17 cellular contexts compared by ENCODE assay signal in the genomic region with DNA sequence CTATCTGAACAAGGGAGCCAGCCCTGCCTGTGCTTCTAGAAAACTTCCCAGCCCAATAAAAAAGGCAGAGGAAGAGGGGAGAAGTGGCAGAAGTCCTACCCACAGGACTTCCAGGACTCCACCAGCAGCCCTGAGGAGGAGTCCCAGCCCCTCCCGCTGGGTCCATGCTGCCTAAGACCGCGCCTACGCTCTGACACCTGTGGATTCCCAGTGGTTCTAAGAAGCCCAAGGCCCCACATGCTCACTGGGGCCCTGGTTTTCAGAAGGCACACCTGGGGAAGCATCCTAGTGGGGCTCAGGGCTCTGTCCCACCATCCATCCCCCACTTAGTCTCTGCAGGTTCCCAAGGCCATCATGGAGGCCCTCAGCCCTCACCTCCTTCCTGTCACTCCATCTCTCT. TPM values are rescaled to one million over a fixed set of nuclear protein-coding genes. Genes with fewer than 3 reads are reported as not detected.
A peak's percentile ranks its signal among the peaks of the same experiment; 100 is the strongest.
DNase-seq lines count a peak whose midpoint lies in the region; ATAC-seq and TF ChIP-seq lines count a peak whose summit lies in the region.
"Had no signal": no experiment of that assay in that cellular context is flagged by ENCODE, and none has a peak within 500 bp of the region (broad histone marks: within the 10 kb centered on the region; RNA-seq: fewer than 3 reads in every experiment).

No MANE protein-coding gene starts in this region.

- H3K4me3 ChIP-seq in HEK293 (ENCODE audit: low read depth, low read length): no peak overlapping the region
- H3K4me3 ChIP-seq in liver (ENCODE audit: low read depth in 1 of 3, low read length in 3 of 3): no peak overlapping the region
- no peak overlapping the region for H3K4me3 ChIP-seq in suprapubic skin
- H3K4me3 ChIP-seq: HAP-1 had no signal

- peaks cover 18% of the 10 kb centered on the region for H3K36me3 Mint-ChIP-seq in activated naive CD8-positive, alpha-beta T cell treated with anti-CD3 and anti-CD28 coated beads for 36 hours

- no peaks in the 10 kb centered on the region for H3K36me3 ChIP-seq in HEK293 (ENCODE audit: control insufficient read depth in 2 of 2, insufficient read depth in 1 of 2, low read length in 2 of 2)
- no peaks in the 10 kb centered on the region for H3K36me3 ChIP-seq in liver (ENCODE audit: control insufficient read depth in 4 of 4, insufficient read depth in 3 of 4, low read depth in 1 of 4, low read length in 3 of 4)
- no peaks in the 10 kb centered on the region for H3K36me3 ChIP-seq in suprapubic skin
- H3K36me3 ChIP-seq: HAP-1 had no signal

- H3K4me3 Mint-ChIP-seq in activated naive CD8-positive, alpha-beta T cell treated with anti-CD3 and anti-CD28 coated beads for 36 hours: peak overlapping the region; percentile 12
- H3K4me3 Mint-ChIP-seq: brain had no signal

- no peaks in the 10 kb centered on the region for H3K27me3 Mint-ChIP-seq in activated naive CD8-positive, alpha-beta T cell treated with anti-CD3 and anti-CD28 coated beads for 36 hours
- H3K27me3 Mint-ChIP-seq: brain had no signal

- TF ChIP-seq EP300 in suprapubic skin (IDR thresholded peaks at IDR 0.05): no peak

- TF ChIP-seq POLR2A in suprapubic skin (IDR thresholded peaks at IDR 0.05): no peak

- H3K27ac ChIP-seq in HEK293 (ENCODE audit: extremely low read depth, low read depth, low read length) (no peak overlapping the region), liver (ENCODE audit: low read depth in 1 of 2, low read length in 2 of 2) (peak overlapping the region; percentile 38 to 39), suprapubic skin (peak overlapping the region; percentile 32)

- H3K27me3 ChIP-seq in liver (ENCODE audit: control insufficient read depth in 4 of 4, insufficient read depth in 4 of 4, low read length in 3 of 4) (no peaks in the 10 kb centered on the region), suprapubic skin (no peaks in the 10 kb centered on the region)

- 93% methylated on average over 4 of the region's 4 CpGs for WGBS in liver
- 95% methylated on average over 4 of the region's 4 CpGs for WGBS in suprapubic skin

- ATAC-seq in HG03442 (IDR thresholded peaks at IDR 0.05; ENCODE audit: unreplicated experiment): no peak
- ATAC-seq: PC-3 had no signal

- no peak for TF ChIP-seq RAD21 in liver (IDR thresholded peaks at IDR 0.05)

- peaks cover 11% of the 10 kb centered on the region for H3K4me1 ChIP-seq in HEK293 (ENCODE audit: control insufficient read depth, insufficient read depth, low read length)
- peaks cover 22 to 63% (median 36%) of the 10 kb centered on the region in 4 donors for H3K4me1 ChIP-seq in liver (ENCODE audit: control insufficient read depth in 4 of 4, insufficient read depth in 4 of 4, low read length in 3 of 4)
- H3K4me1 ChIP-seq in suprapubic skin: peaks cover 97% of the 10 kb centered on the region

- CTCF ChIA-PET in HEK293 (lab: Yijun Ruan, JAX): no interaction called here

- no peaks in the 10 kb centered on the region for H3K9me3 Mint-ChIP-seq in activated naive CD8-positive, alpha-beta T cell treated with anti-CD3 and anti-CD28 coated beads for 36 hours
- H3K9me3 Mint-ChIP-seq: activated T-helper 2 cell treated with anti-CD3 and anti-CD28 coated beads, Interferon-gamma antibody, Interleukin-2, Interleukin-4, amounts not matched to agents 10 μg/mL and 5 μg/mL and 100 μg/mL, durations not matched to agents 14 hours and 24 hours and 36 hours; brain had no signal

- TF ChIP-seq CTCF in HEK293 (tag by site-specific recombination; IDR thresholded peaks at IDR 0.05): no peak
- TF ChIP-seq CTCF in liver (IDR thresholded peaks at IDR 0.05; ENCODE audit: low read depth, low read length, missing input control): no peak
- TF ChIP-seq CTCF in suprapubic skin (IDR thresholded peaks at IDR 0.05): no peak

- peaks cover 89% of the 10 kb centered on the region for H3K4me1 Mint-ChIP-seq in activated naive CD8-positive, alpha-beta T cell treated with anti-CD3 and anti-CD28 coated beads for 36 hours

- H3K9ac ChIP-seq in liver (ENCODE audit: low read depth in 1 of 2, low read length in 2 of 2): no peak overlapping the region

- POLR2A ChIA-PET in HEK293 (lab: Yijun Ruan, JAX): no interaction called here

- peak overlapping the region; percentile 87 for H3K27ac Mint-ChIP-seq in activated naive CD8-positive, alpha-beta T cell treated with anti-CD3 and anti-CD28 coated beads for 36 hours
- H3K27ac Mint-ChIP-seq: activated T-helper 2 cell treated with anti-CD3 and anti-CD28 coated beads, Interferon-gamma antibody, Interleukin-2, Interleukin-4, amounts not matched to agents 10 μg/mL and 5 μg/mL and 100 μg/mL, durations not matched to agents 14 hours and 24 hours and 36 hours had no signal

- no peak for DNase-seq in activated naive CD8-positive, alpha-beta T cell treated with anti-CD3 and anti-CD28 coated beads for 36 hours
- no peak for DNase-seq in suprapubic skin (ENCODE audit: low spot score in 2 of 2)
- DNase-seq in activated CD8-positive, alpha-beta memory T cell treated with anti-CD3 and anti-CD28 coated beads for 24 hours: no peak
- DNase-seq in NOMO-1 (lab: John Stamatoyannopoulos, UW; ENCODE audit: unreplicated experiment in 2 of 2): no peak
- DNase-seq: COR-L47; hippocampal formation; NCI-H226; PC-3; stimulated activated CD4-positive, alpha-beta T cell treated with anti-CD3 and anti-CD28 coated beads, Interleukin-4, amount 100 ng/mL, for 1 hour; stimulated activated naive CD4-positive, alpha-beta T cell; T-helper 2 cell had no signal

- no peaks in the 10 kb centered on the region for H3K9me3 ChIP-seq in HEK293 (ENCODE audit: control insufficient read depth, insufficient read depth, low read depth, low read length)
- no peaks in the 10 kb centered on the region for H3K9me3 ChIP-seq in liver (ENCODE audit: control insufficient read depth in 4 of 4, low read length in 3 of 4)
- no peaks in the 10 kb centered on the region for H3K9me3 ChIP-seq in suprapubic skin
- H3K9me3 ChIP-seq: HAP-1 had no signal

TF ChIP-seq in HEK293, 187 proteins besides CTCF, POLR2A, EP300 and RAD21:
- TF ChIP-seq SCRT2 (tag by site-specific recombination; IDR thresholded peaks at IDR 0.05) (peak; percentile 66), TRIM28 (IDR thresholded peaks at IDR 0.05; ENCODE audit: borderline replicate concordance, low read length) (no peak), SCRT1 (tag by site-specific recombination; IDR thresholded peaks at IDR 0.05; ENCODE audit: borderline replicate concordance) (peak; percentile 66), ZIC2 (tag by site-specific recombination; IDR thresholded peaks at IDR 0.05) (0 out of 2 replicates have a peak, but pooled peaks have one; percentile 8)

TF ChIP-seq in liver, 16 proteins besides CTCF, POLR2A, EP300 and RAD21 (continues in another document):
- TF ChIP-seq EGR1 (IDR thresholded peaks at IDR 0.05; ENCODE audit: low read depth in 2 of 2) (no peak), RXRA (IDR thresholded peaks at IDR 0.05) (no peak), NR2F2 (IDR thresholded peaks at IDR 0.05) (no peak), FOXA1 (IDR thresholded peaks at IDR 0.05) (no peak), JUND (IDR thresholded peaks at IDR 0.05) (no peak), GABPA (IDR thresholded peaks at IDR 0.05 in 1 of 2, conservative IDR thresholded peaks at IDR 0.05 in 1 of 2) (no peak), YY1 (IDR thresholded peaks at IDR 0.05) (no peak)
- TF ChIP-seq, protein P1, sequence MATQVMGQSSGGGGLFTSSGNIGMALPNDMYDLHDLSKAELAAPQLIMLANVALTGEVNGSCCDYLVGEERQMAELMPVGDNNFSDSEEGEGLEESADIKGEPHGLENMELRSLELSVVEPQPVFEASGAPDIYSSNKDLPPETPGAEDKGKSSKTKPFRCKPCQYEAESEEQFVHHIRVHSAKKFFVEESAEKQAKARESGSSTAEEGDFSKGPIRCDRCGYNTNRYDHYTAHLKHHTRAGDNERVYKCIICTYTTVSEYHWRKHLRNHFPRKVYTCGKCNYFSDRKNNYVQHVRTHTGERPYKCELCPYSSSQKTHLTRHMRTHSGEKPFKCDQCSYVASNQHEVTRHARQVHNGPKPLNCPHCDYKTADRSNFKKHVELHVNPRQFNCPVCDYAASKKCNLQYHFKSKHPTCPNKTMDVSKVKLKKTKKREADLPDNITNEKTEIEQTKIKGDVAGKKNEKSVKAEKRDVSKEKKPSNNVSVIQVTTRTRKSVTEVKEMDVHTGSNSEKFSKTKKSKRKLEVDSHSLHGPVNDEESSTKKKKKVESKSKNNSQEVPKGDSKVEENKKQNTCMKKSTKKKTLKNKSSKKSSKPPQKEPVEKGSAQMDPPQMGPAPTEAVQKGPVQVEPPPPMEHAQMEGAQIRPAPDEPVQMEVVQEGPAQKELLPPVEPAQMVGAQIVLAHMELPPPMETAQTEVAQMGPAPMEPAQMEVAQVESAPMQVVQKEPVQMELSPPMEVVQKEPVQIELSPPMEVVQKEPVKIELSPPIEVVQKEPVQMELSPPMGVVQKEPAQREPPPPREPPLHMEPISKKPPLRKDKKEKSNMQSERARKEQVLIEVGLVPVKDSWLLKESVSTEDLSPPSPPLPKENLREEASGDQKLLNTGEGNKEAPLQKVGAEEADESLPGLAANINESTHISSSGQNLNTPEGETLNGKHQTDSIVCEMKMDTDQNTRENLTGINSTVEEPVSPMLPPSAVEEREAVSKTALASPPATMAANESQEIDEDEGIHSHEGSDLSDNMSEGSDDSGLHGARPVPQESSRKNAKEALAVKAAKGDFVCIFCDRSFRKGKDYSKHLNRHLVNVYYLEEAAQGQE (IDR thresholded peaks at IDR 0.05): no peak
- TF ChIP-seq, protein P2, sequence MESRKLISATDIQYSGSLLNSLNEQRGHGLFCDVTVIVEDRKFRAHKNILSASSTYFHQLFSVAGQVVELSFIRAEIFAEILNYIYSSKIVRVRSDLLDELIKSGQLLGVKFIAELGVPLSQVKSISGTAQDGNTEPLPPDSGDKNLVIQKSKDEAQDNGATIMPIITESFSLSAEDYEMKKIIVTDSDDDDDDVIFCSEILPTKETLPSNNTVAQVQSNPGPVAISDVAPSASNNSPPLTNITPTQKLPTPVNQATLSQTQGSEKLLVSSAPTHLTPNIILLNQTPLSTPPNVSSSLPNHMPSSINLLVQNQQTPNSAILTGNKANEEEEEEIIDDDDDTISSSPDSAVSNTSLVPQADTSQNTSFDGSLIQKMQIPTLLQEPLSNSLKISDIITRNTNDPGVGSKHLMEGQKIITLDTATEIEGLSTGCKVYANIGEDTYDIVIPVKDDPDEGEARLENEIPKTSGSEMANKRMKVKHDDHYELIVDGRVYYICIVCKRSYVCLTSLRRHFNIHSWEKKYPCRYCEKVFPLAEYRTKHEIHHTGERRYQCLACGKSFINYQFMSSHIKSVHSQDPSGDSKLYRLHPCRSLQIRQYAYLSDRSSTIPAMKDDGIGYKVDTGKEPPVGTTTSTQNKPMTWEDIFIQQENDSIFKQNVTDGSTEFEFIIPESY (IDR thresholded peaks at IDR 0.05): no peak
- TF ChIP-seq, protein P3, sequence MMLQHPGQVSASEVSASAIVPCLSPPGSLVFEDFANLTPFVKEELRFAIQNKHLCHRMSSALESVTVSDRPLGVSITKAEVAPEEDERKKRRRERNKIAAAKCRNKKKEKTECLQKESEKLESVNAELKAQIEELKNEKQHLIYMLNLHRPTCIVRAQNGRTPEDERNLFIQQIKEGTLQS (IDR thresholded peaks at IDR 0.05): no peak

RNA-seq across cellular contexts. Expression of a gene that starts 32.7 kb away (rescaled TPM):
- 100 to 1,000 TPM; 171 to 177 TPM for total RNA-seq in activated naive CD8-positive, alpha-beta T cell treated with anti-CD3 and anti-CD28 coated beads for 36 hours
- total RNA-seq in liver (100 to 1,000 TPM in 1 of 2 donors, 10 to 100 TPM in 1; 55.4 to 100 TPM), suprapubic skin (100 to 1,000 TPM in 2 of 4 donors, 10 to 100 TPM in 2; 76.8 to 117 (median 94.0) TPM)
- polyA plus RNA-seq in liver: 10 to 100 TPM; 36.2 to 70.7 TPM
